17 cellular contexts compared by ENCODE assay signal in genomic region chr3:9022305-9022985, GRCh38. TPM values are rescaled to one million over a fixed set of nuclear protein-coding genes. Genes with fewer than 3 reads are reported as not detected.
DNase-seq lines count a peak whose midpoint lies in the region; ATAC-seq, FAIRE-seq and TF ChIP-seq lines count a peak whose summit lies in the region.
"Had no signal": no experiment of that assay in that cellular context is flagged by ENCODE, and none has a peak within 500 bp of the region (broad histone marks: within the 10 kb centered on the region; RNA-seq: fewer than 3 reads in every experiment).

No MANE protein-coding gene starts in this region.

- no peaks in the 10 kb centered on the region for H4K20me1 ChIP-seq in GM23338 (replicated peaks; ENCODE audit: insufficient read depth)

- H3F3A ChIP-seq in GM23338 (replicated peaks; ENCODE audit: low read depth): no peaks in the 10 kb centered on the region

- H3K27me3 Mint-ChIP-seq in GM23338 (ENCODE audit: insufficient read depth, low read depth, poor library complexity) (peaks cover 10% of the 10 kb centered on the region), brain (no peaks in the 10 kb centered on the region)

- ATAC-seq in GM23338: peak; percentile 40
- ATAC-seq: HepG2, Right ventricle myocardium inferior had no signal

- H3K9me2 ChIP-seq in GM23338 (ENCODE audit: insufficient read depth): no peaks in the 10 kb centered on the region

- H3K4me3 Mint-ChIP-seq in GM23338: no peak overlapping the region
- H3K4me3 Mint-ChIP-seq in brain: peak overlapping the region in 1 of 5 experiments; percentile 31
- H3K4me3 Mint-ChIP-seq: CD8-positive, alpha-beta memory T cell had no signal

- H3K36me3 ChIP-seq in GM23338 (ENCODE audit: insufficient read depth): no peaks in the 10 kb centered on the region; the same call in 1 of the 2 replicates
- H3K36me3 ChIP-seq: Peyer's patch had no signal

- no peak overlapping the region for H3K27ac ChIP-seq in GM23338 (ENCODE audit: low read depth)
- peak overlapping the region; percentile 16 for H3K27ac ChIP-seq in layer of hippocampus (ENCODE audit: low read depth, low read length)
- H3K27ac ChIP-seq: Peyer's patch had no signal

- peak; percentile 17 for DNase-seq in GM23338 (ENCODE audit: low spot score)
- DNase-seq in superior temporal gyrus (ENCODE audit: extremely low spot score): peak; percentile 60
- DNase-seq in kidney glomerular epithelial cell (lab: John Stamatoyannopoulos, UW): no peak
- DNase-seq in HTR-8/SVneo (ENCODE audit: insufficient read length, low spot score): no peak
- no peak for DNase-seq in HT-29 (ENCODE audit: low spot score)
- DNase-seq: CD8-positive, alpha-beta memory T cell; DMS53; KG1; NCI-H1105 treated with DMSO at 0.1 percent for 48 hours; NCI-H1694; NCI-H2081 treated with DMSO at 0.1 percent for 48 hours; NCI-H446 treated with DMSO at 0.1 percent for 48 hours; Peyer's patch had no signal

- peaks cover 9% of the 10 kb centered on the region; the same call in 1 of the 2 replicates for H3K4me1 ChIP-seq in GM23338 (ENCODE audit: insufficient read depth)
- H3K4me1 ChIP-seq: Peyer's patch had no signal

- H3K36me3 Mint-ChIP-seq in GM23338 (ENCODE audit: low read depth): no peaks in the 10 kb centered on the region
- H3K36me3 Mint-ChIP-seq in brain: peaks cover 81% of the 10 kb centered on the region
- H3K36me3 Mint-ChIP-seq: CD8-positive, alpha-beta memory T cell had no signal

- FAIRE-seq in HTR-8/SVneo (lab: Jason Lieb, UNC): no peak
- FAIRE-seq: HepG2 had no signal

- no peak overlapping the region for H3K27ac Mint-ChIP-seq in GM23338
- H3K27ac Mint-ChIP-seq in brain: peak overlapping the region; percentile 76 to 91 (median 88)
- H3K27ac Mint-ChIP-seq: CD8-positive, alpha-beta memory T cell had no signal

- TF ChIP-seq CTCF in GM23338 (conservative IDR thresholded peaks at IDR 0.05; ENCODE audit: low read depth in 2 of 2) (no peak), brain (conservative IDR thresholded peaks at IDR 0.05) (no peak)

- H3K4me3 ChIP-seq in GM23338: no peak overlapping the region
- H3K4me3 ChIP-seq: Peyer's patch had no signal

- no peak overlapping the region for H2AFZ ChIP-seq in GM23338

- no peaks in the 10 kb centered on the region for H3K79me2 ChIP-seq in GM23338 (replicated peaks; ENCODE audit: insufficient read depth)

- H3K4me2 ChIP-seq in GM23338: no peak overlapping the region

- H3K4me1 Mint-ChIP-seq in GM23338 (peaks cover 15% of the 10 kb centered on the region), brain (peaks cover 84% of the 10 kb centered on the region)
- H3K4me1 Mint-ChIP-seq: CD8-positive, alpha-beta memory T cell had no signal

- no peaks in the 10 kb centered on the region for H3K27me3 ChIP-seq in GM23338 (ENCODE audit: insufficient read depth)
- no peaks in the 10 kb centered on the region for H3K27me3 ChIP-seq in layer of hippocampus (ENCODE audit: control insufficient read depth, insufficient read depth, low read length)
- H3K27me3 ChIP-seq: Peyer's patch had no signal

- H3K9me3 Mint-ChIP-seq in GM23338 (no peaks in the 10 kb centered on the region), brain (no peaks in the 10 kb centered on the region)
- H3K9me3 Mint-ChIP-seq: CD8-positive, alpha-beta memory T cell had no signal

TF ChIP-seq in GM23338, 12 proteins besides CTCF, POLR2A, EP300 and RAD21:
- no peak for TF ChIP-seq STAT1 (IDR thresholded peaks at IDR 0.05; ENCODE audit: unreplicated experiment)
- no peak for TF ChIP-seq EZH2phosphoT487 (IDR thresholded peaks at IDR 0.05; ENCODE audit: unreplicated experiment)
- TF ChIP-seq ZNF114 (CRISPR knock-in tag; IDR thresholded peaks at IDR 0.05): no peak
- TF ChIP-seq EZH2 (IDR thresholded peaks at IDR 0.05; ENCODE audit: low read depth, unreplicated experiment): no peak
- TF ChIP-seq REST (IDR thresholded peaks at IDR 0.05; ENCODE audit: unreplicated experiment): no peak
- TF ChIP-seq ETS1 (IDR thresholded peaks at IDR 0.05): no peak

RNA-seq across cellular contexts. Expression of gene RAD18, which starts 59.2 kb away (rescaled TPM):
- 17.9 and 40.1 TPM in 2 replicates for total RNA-seq in GM23338 (2014; rRNA removed; shearing (Covaris generic))
- polyA plus RNA-seq in GM23338 (2016; fragmentation: Nextera tagmentation; extraction: Ambion mirVana) (21.5 and 25.4 TPM in 2 replicates), brain (ENCODE audit: insufficient read depth, low read depth, low replicate concordance) (3.4 TPM)
- total RNA-seq in HT-29 (2014; rRNA removed; shearing (Covaris generic)): 3.8 and 12.8 TPM in 2 replicates

Comparison
In these comparisons a context has a peak if more than half of its experiments do, and no peak if none do; other contexts are left out.
1. DNase-seq: peak in GM23338 (single experiment) and superior temporal gyrus (single experiment); none in kidney glomerular epithelial cell (single experiment), HTR-8/SVneo (single experiment) and HT-29 (single experiment).